In the genomic region with DNA sequence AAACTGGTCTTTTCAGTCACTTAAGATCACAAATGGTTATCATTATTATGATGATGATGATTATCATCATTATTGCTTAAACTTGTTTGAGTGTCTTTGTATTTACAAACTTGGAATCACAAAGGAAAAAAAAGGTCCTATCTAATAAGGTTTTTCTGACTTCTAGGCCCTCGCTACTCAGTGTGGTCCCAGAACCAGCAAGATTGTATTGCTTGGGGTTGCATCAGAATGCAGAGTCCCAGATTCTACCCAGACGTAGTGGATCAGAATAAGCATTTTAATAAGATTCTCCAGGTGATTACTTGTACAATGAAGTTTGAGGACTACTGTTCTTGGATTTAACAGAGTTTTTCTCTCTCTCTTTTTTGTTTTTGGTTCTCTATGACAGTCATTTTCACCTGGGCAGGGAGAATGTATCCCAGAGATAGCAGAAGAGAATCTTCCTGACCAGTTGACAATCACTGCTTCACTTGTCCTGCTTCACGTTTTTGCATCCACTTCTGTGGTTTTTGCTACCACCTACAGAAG, we compare ENCODE assay signal across 21 cellular contexts.
"Had no signal": no experiment of that assay in that cellular context is flagged by ENCODE, and none has a peak within 500 bp of the region (broad histone marks: within the 10 kb centered on the region; RNA-seq: fewer than 3 reads in every experiment).

No MANE protein-coding gene starts in this region.

- H3K4me1 Mint-ChIP-seq: naive B cell, nephron progenitor cell had no signal

- H3K27ac Mint-ChIP-seq: naive B cell; nephron progenitor cell; stimulated activated memory B cell treated with anti-CD40 and anti-IgM and Interleukin-4, amounts not matched to agents 10 μg/mL and 1 μg/mL and 100 μg/mL, for 72 hours; stimulated activated naive CD8-positive, alpha-beta T cell treated with anti-CD3 and anti-CD28 coated beads, Interleukin-15, Interleukin-2, amounts not matched to agents 100 ng/mL and 50 ng/mL, for 24 hours had no signal

- H3K36me3 ChIP-seq: esophagus squamous epithelium, heart left ventricle, right lobe of liver, tibial artery, upper lobe of left lung, vagina had no signal

- DNase-seq: dermis blood vessel endothelial cell; esophagus squamous epithelium; foreskin keratinocyte; heart left ventricle; hippocampal formation; left colon; left ventricle myocardium superior; mesenchymal stem cell; naive B cell; nephron progenitor cell; psoas muscle; retina; right lobe of liver; stimulated activated CD4-positive, alpha-beta T cell treated with anti-CD3 and anti-CD28 coated beads, Interleukin-4, amount 100 ng/mL, for 1 hour; tibial artery; upper lobe of left lung had no signal

- H3K9me3 Mint-ChIP-seq: stimulated activated memory B cell treated with anti-CD40 and anti-IgM and Interleukin-4, amounts not matched to agents 10 μg/mL and 1 μg/mL and 100 μg/mL, for 72 hours; stimulated activated naive CD8-positive, alpha-beta T cell treated with anti-CD3 and anti-CD28 coated beads, Interleukin-15, Interleukin-2, amounts not matched to agents 100 ng/mL and 50 ng/mL, for 24 hours had no signal

- H3K4me3 Mint-ChIP-seq: naive B cell; nephron progenitor cell; stimulated activated memory B cell treated with anti-CD40 and anti-IgM and Interleukin-4, amounts not matched to agents 10 μg/mL and 1 μg/mL and 100 μg/mL, for 72 hours; stimulated activated naive CD8-positive, alpha-beta T cell treated with anti-CD3 and anti-CD28 coated beads, Interleukin-15, Interleukin-2, amounts not matched to agents 100 ng/mL and 50 ng/mL, for 24 hours had no signal

- H3K79me2 ChIP-seq: parathyroid adenoma had no signal

- H2AFZ ChIP-seq: parathyroid adenoma had no signal

- H3K27me3 ChIP-seq: esophagus squamous epithelium, foreskin keratinocyte, heart left ventricle, right lobe of liver, tibial artery, upper lobe of left lung, vagina had no signal

- ATAC-seq: foreskin keratinocyte; heart left ventricle; left colon; left ventricle myocardium superior; psoas muscle; right lobe of liver; stimulated activated memory B cell treated with anti-CD40 and anti-IgM and Interleukin-4, amounts not matched to agents 10 μg/mL and 1 μg/mL and 100 μg/mL, for 72 hours had no signal

- H3K36me3 Mint-ChIP-seq: naive B cell; stimulated activated memory B cell treated with anti-CD40 and anti-IgM and Interleukin-4, amounts not matched to agents 10 μg/mL and 1 μg/mL and 100 μg/mL, for 72 hours had no signal

- H3K4me1 ChIP-seq: esophagus squamous epithelium, foreskin keratinocyte, parathyroid adenoma, psoas muscle, right lobe of liver, upper lobe of left lung, vagina had no signal

- H3K9ac ChIP-seq: parathyroid adenoma had no signal

- H3K4me3 ChIP-seq: esophagus squamous epithelium, heart left ventricle, lung, psoas muscle, right lobe of liver, tibial artery, upper lobe of left lung, vagina had no signal

- H3K27ac ChIP-seq: esophagus squamous epithelium, foreskin keratinocyte, heart left ventricle, parathyroid adenoma, psoas muscle, right lobe of liver, tibial artery, upper lobe of left lung, vagina had no signal
